ENCODE assay signal across 1 cellular context in genomic region chr2:177201919-177202346, GRCh38.
TF ChIP-seq lines count a peak whose summit lies in the region.

No MANE protein-coding gene starts in this region.

TF ChIP-seq in HEK293, 187 proteins besides CTCF, POLR2A, EP300 and RAD21 (continued from another document):
- TF ChIP-seq INSM2 (tag by site-specific recombination; IDR thresholded peaks at IDR 0.05) (no peak), ZNF610 (tag by site-specific recombination; IDR thresholded peaks at IDR 0.05; ENCODE audit: borderline replicate concordance) (peak; percentile 97), PRDM6 (tag by site-specific recombination; IDR thresholded peaks at IDR 0.05) (0 out of 2 replicates have a peak, but pooled peaks have one; percentile 16), ZBTB6 (tag by site-specific recombination; IDR thresholded peaks at IDR 0.05) (no peak), HOXA7 (CRISPR knock-in tag; IDR thresholded peaks at IDR 0.05; ENCODE audit: borderline replicate concordance) (no peak), ZNF10 (tag by site-specific recombination; IDR thresholded peaks at IDR 0.05) (no peak), ZNF707 (tag by site-specific recombination; IDR thresholded peaks at IDR 0.05) (no peak), ZNF549 (tag by site-specific recombination; IDR thresholded peaks at IDR 0.05) (no peak), KLF17 (tag by site-specific recombination; IDR thresholded peaks at IDR 0.05) (no peak), ZNF426 (tag by site-specific recombination; IDR thresholded peaks at IDR 0.05) (no peak), ZNF837 (tag by site-specific recombination; IDR thresholded peaks at IDR 0.05) (no peak), ZBTB17 (tag by site-specific recombination; IDR thresholded peaks at IDR 0.05) (peak; percentile 37; the same call in 1 of the 2 replicates), ZNF473 (tag by site-specific recombination; IDR thresholded peaks at IDR 0.05) (no peak), ZNF626 (tag by site-specific recombination; IDR thresholded peaks at IDR 0.05) (no peak), ZNF514 (tag by site-specific recombination; IDR thresholded peaks at IDR 0.05) (no peak), ZIC2 (tag by site-specific recombination; IDR thresholded peaks at IDR 0.05) (no peak), ZSCAN16 (tag by site-specific recombination; IDR thresholded peaks at IDR 0.05) (no peak), ZBTB44 (tag by site-specific recombination; IDR thresholded peaks at IDR 0.05) (peak; percentile 8; the same call in 1 of the 2 replicates), ZNF223 (tag by site-specific recombination; IDR thresholded peaks at IDR 0.05) (no peak), ZNF571 (tag by site-specific recombination; IDR thresholded peaks at IDR 0.05) (no peak), REPIN1 (tag by site-specific recombination; IDR thresholded peaks at IDR 0.05; ENCODE audit: low read depth) (no peak), ZNF596 (tag by site-specific recombination; IDR thresholded peaks at IDR 0.05) (peak; percentile 30; the same call in 1 of the 2 replicates)
